In the genomic region with DNA sequence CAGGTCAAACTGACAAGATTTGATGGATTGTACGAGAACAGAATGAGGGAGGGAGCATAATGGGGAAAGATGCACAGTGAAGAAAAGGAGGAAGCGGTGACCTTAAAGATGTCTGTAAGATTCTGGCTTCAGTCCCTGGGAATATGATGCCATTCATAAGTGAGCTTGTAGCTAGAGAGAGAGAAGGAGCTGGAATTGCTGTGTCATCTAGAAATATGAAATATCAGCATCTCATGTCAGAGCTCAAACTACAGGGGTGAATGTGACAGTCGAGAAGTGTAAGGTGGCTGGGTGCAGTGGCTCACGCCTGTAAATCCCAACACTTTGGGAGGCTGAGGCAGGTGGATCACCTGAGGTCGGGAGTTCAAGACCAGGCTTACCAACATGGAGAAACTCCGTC, we compare ENCODE assay signal across 8 cellular contexts.
"Had no signal": no experiment of that assay in that cellular context is flagged by ENCODE, and none has a peak within 500 bp of the region (broad histone marks: within the 10 kb centered on the region; RNA-seq: fewer than 3 reads in every experiment).

No MANE protein-coding gene starts in this region.

- DNase-seq: GM23248, H9, HCEC 1CT, KBM-7 had no signal

- H3K4me2 ChIP-seq: KMS-11 had no signal

- H3K9me3 Mint-ChIP-seq: H9 had no signal

- FAIRE-seq: H1, H54, HTR-8/SVneo had no signal

- H3K9ac ChIP-seq: GM23248, KMS-11 had no signal

- H3K27ac ChIP-seq: GM23248, KMS-11 had no signal

- H3K4me3 Mint-ChIP-seq: H9 had no signal

- H3K4me3 ChIP-seq: GM23248 had no signal

- H3K27ac Mint-ChIP-seq: H9 had no signal

- H2AFZ ChIP-seq: GM23248 had no signal
